In the genomic region with DNA sequence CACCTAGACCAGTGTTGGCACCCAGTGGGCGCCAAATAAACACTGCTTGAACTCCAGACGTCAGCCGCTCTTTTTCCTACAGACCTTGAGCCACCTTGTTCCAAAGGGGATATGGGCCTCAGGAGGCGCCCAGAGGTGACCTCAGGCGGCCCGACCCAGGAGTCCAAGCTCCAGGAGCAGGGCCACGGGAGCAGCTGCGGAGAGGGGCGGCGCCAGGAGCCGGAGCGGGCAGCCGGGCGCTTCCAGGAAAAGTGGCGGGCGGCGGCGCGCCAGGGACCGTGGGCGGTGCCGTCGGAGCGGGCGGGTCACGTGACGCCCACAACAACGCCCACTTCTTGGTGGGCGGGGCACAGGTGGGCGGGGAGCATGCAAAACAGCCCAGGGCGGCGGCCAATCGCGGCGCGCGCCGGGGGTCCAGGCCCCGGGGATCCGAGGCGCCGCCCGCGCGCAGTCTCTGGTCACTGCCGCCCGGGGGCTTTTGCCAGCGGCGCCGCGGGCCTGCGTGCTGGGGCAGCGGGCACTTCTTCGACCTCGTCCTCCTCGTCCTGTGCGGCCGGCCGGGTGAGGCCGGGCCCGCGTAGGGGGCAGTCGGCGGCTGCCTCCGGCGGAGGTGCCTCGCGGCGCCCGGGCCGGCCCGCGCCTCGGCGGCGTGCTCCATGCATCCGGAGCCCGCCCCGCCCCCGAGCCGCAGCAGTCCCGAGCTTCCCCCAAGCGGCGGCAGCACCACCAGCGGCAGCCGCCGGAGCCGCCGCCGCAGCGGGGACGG, we compare ENCODE assay signal across 8 cellular contexts. TPM values are rescaled to one million over a fixed set of nuclear protein-coding genes. Genes with fewer than 3 reads are reported as not detected.
DNase-seq lines count a peak whose midpoint lies in the region; ATAC-seq, FAIRE-seq and TF ChIP-seq lines count a peak whose summit lies in the region.

Gene ORAI1 (plus strand): TSS at position 444 of the 766 bp plus-strand sequence.

- POLR2A ChIA-PET in T-cell (lab: Charles Lee), result interaction anchor here (0.9 to 2.6 kb wide), 6 partner anchors 11 to 46 kb away, joined by 3 to 58 read pairs (median 7); no protein-coding TSS in a partner anchor

- 0 to 1% (median 1%) methylated on average over 35 to 92 of the region's 92 CpGs for WGBS in adipose tissue, 3 donors
- WGBS in upper lobe of left lung, 2 donors, result 3 to 6% methylated on average over 3 to 14 of the region's 92 CpGs

- H3K27ac ChIP-seq in adipose tissue (ENCODE audit: low read depth, low read length), result peak within 1 kb of the TSS; percentile 90
- H3K27ac ChIP-seq in upper lobe of left lung, result peak within 1 kb of the TSS; percentile 90 to 99 (median 94)

- H3K4me3 ChIP-seq in upper lobe of left lung, result peak within 1 kb of the TSS; percentile 61 to 93 (median 70)

- H3K9me3 ChIP-seq in upper lobe of left lung, result no peaks in the 10 kb centered on the region

- peaks cover 11% of the 10 kb centered on the region for H3K36me3 Mint-ChIP-seq in T-cell

- H3K4me3 Mint-ChIP-seq in T-cell, result peak within 1 kb of the TSS; percentile 93 to 95 (median 93)

- TF ChIP-seq EP300 in upper lobe of left lung (IDR thresholded peaks at IDR 0.05), result peak in 1 of 4 donors; percentile 16

- TF ChIP-seq POLR2A in GM12891 (IDR thresholded peaks at IDR 0.05; ENCODE audit: low read depth, low read length), result peak; percentile 59
- peak in 3 of 4 donors; percentile 70 to 91 (median 89) for TF ChIP-seq POLR2A in upper lobe of left lung (IDR thresholded peaks at IDR 0.05)

- H3K36me3 ChIP-seq in upper lobe of left lung, result no peaks in the 10 kb centered on the region

- H3K27ac Mint-ChIP-seq in T-cell, result peak within 1 kb of the TSS; percentile 96 to 97

- peak; percentile 18 to 73 (median 60) for TF ChIP-seq CTCF in upper lobe of left lung (IDR thresholded peaks at IDR 0.05)

- CTCF ChIA-PET in T-cell (lab: Charles Lee), result interaction anchor here in 1 of 2 donors (1.2 to 4.9 kb wide), 8 partner anchors 11 to 73 kb away, joined by 3 to 37 read pairs (median 12); no protein-coding TSS in a partner anchor

- H3K4me1 Mint-ChIP-seq in T-cell, result peaks cover 44 to 51% (median 45%) of the 10 kb centered on the region in 3 donors

- H3K4me1 ChIP-seq in upper lobe of left lung, result peaks cover 43 to 54% (median 45%) of the 10 kb centered on the region in 4 donors

- intact Hi-C loops in cardiac septum (cut with DNase I) (loop anchor here (2.0 to 5.0 kb wide), 5 partner anchors 45 to 171 kb away; partner anchors contain the start of gene KDM2B), posterior cingulate gyrus (cut with DNase I) (loop anchor here (2.0 to 5.0 kb wide), 2 partner anchors 43 to 56 kb away; no protein-coding TSS in a partner anchor)

- no peaks in the 10 kb centered on the region for H3K27me3 ChIP-seq in upper lobe of left lung

- ATAC-seq in HG02798 (IDR thresholded peaks at IDR 0.05; ENCODE audit: poor library complexity, unreplicated experiment) (peak; percentile 82), T-cell (replicated peaks in 1 of 4) (peak; percentile 77 to 87 (median 80)), upper lobe of left lung (ENCODE audit: low FRiP score in 2 of 2) (peak; percentile 92 to 95)

- DNase-seq in GM12891 (ENCODE audit: insufficient read length, low spot score) (peak; percentile 86), NCI-H146 (lab: John Stamatoyannopoulos, UW) (peak; percentile 94), T-cell (peak; percentile 84 to 98 (median 93)), cardiac septum (ENCODE audit: low spot score) (peak; percentile 99), posterior cingulate gyrus (peak; percentile 85 to 99 (median 92)), upper lobe of left lung (peak; percentile 99 to 100)

- no peaks in the 10 kb centered on the region for H3K9me3 Mint-ChIP-seq in T-cell

- peak; percentile 93 for FAIRE-seq in GM12891 (lab: Jason Lieb, UNC)

- H3K27me3 Mint-ChIP-seq in T-cell, result no peaks in the 10 kb centered on the region

TF ChIP-seq in GM12891, 5 proteins besides CTCF, POLR2A, EP300 and RAD21:
- TF ChIP-seq TAF1 (IDR thresholded peaks at IDR 0.05; ENCODE audit: low read depth, low read length) (peak; percentile 30; the same call in 1 of the 2 replicates), SPI1 (IDR thresholded peaks at IDR 0.05; ENCODE audit: low read depth, low read length) (no peak), POLR2AphosphoS5 (IDR thresholded peaks at IDR 0.05; ENCODE audit: low read depth, low read length) (peak; percentile 75)

RNA-seq across cellular contexts. Expression of gene ORAI1, which starts in this region (rescaled TPM):
- polyA plus RNA-seq in GM12891 (2012; ENCODE audit: low read depth, missing spikeins), result 16.9 TPM
- total RNA-seq in T-cell, result 10 to 100 TPM; 38.9 to 76.5 (median 59.0) TPM
- polyA plus RNA-seq in adipose tissue, result 10 to 100 TPM in 2 of 3 donors, 1 to 10 TPM in 1; 9.1 to 14.5 (median 13.9) TPM
- 8.0 TPM for total RNA-seq in cardiac septum
- total RNA-seq in upper lobe of left lung, result 10 to 100 TPM in 5 of 6 donors, 1 to 10 TPM in 1; 7.3 to 48.2 (median 34.3) TPM

Comparison
In these comparisons a context has a peak if more than half of its experiments do, and no peak if none do; other contexts are left out.
1. Peak in every context shown above with its lines: DNase-seq, ATAC-seq, H3K4me3 ChIP-seq and H3K27ac ChIP-seq.